In the genomic region with DNA sequence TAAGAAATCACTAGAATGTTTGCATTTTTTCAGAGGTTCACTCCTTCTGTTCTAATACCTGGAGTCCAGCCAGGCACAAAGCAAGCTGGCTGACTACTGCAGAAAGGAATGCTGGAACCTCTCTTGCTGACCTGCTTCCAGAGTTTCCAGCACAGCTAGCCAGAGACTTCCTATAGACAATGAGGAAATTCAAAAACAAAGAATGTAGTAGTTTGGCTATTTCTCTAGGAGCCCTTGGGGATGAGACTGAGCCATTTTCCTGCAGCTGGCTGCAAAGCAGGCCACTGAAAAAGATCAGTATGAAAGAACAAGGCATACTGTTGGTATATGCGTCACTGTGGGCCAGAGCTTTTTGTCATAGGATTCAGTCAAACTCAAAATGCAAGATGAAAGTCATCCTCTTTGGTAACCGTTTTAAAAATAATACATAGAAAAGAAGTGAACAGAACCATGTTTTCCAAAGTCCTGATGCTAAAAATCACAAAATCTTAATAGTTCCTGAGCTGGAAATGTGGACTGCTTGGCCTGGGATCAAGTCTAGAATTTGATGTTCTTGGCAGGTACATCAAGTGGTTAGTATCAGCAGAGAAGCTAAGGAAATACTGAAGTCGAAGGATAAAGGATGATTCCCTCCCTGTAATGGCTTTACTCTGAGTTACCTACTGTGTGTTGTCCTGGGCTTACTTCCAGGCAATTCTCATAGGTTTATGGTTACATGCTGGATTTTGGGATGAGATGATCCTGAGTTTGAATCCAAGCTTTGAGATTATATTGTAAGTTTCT, we compare ENCODE assay signal across 9 cellular contexts. TPM values are rescaled to one million over a fixed set of nuclear protein-coding genes. Genes with fewer than 3 reads are reported as not detected.
DNase-seq lines count a peak whose midpoint lies in the region; TF ChIP-seq lines count a peak whose summit lies in the region.
"Had no signal": no experiment of that assay in that cellular context is flagged by ENCODE, and none has a peak within 500 bp of the region (broad histone marks: within the 10 kb centered on the region; RNA-seq: fewer than 3 reads in every experiment).

No MANE protein-coding gene starts in this region.

- H3K9me3 ChIP-seq in neural progenitor cell (ENCODE audit: low read depth) (no peaks in the 10 kb centered on the region), HAP-1 (no peaks in the 10 kb centered on the region), Karpas-422 (ENCODE audit: low read length) (0 out of 2 replicates have a peak, but pooled peaks cover 5% of the 10 kb centered on the region)

- peak overlapping the region; percentile 39 for H3K27ac Mint-ChIP-seq in neural progenitor cell
- no peak overlapping the region for H3K27ac Mint-ChIP-seq in activated T-cell treated with anti-CD3 and anti-CD28 coated beads, Interleukin-2, amount 50 U/mL, for 24 hours

- CTCF ChIA-PET in RWPE1 (lab: Yijun Ruan, JAX) = interaction anchor here (0.7 kb wide), 1 partner anchor 10 kb away, joined by 3 read pairs; no protein-coding TSS in a partner anchor

- no peaks in the 10 kb centered on the region for H3K27me3 Mint-ChIP-seq in neural progenitor cell (ENCODE audit: insufficient read depth, low read depth)
- H3K27me3 Mint-ChIP-seq in activated T-cell treated with anti-CD3 and anti-CD28 coated beads, Interleukin-2, amount 50 U/mL, for 24 hours = peaks cover 32% of the 10 kb centered on the region

- POLR2A ChIA-PET in RWPE1 (lab: Yijun Ruan, JAX; ENCODE audit: low non-redundant PET) = no interaction called here

- no peaks in the 10 kb centered on the region for H3K9me2 ChIP-seq in Karpas-422 (replicated peaks; ENCODE audit: insufficient read depth, low read length)

- H4K20me1 ChIP-seq in neural progenitor cell (ENCODE audit: low read depth) (no peaks in the 10 kb centered on the region), Karpas-422 (ENCODE audit: insufficient read depth, low read depth, low read length) (no peaks in the 10 kb centered on the region)

- no peaks in the 10 kb centered on the region for H3K9me3 Mint-ChIP-seq in neural progenitor cell
- H3K9me3 Mint-ChIP-seq in activated T-cell treated with anti-CD3 and anti-CD28 coated beads, Interleukin-2, amount 50 U/mL, for 24 hours = no peaks in the 10 kb centered on the region

- H3K4me3 ChIP-seq in fibroblast of pulmonary artery (replicated peaks; ENCODE audit: low read depth, low read length) = no peak overlapping the region
- no peak overlapping the region for H3K4me3 ChIP-seq in neural progenitor cell
- no peak overlapping the region for H3K4me3 ChIP-seq in HAP-1
- no peak overlapping the region for H3K4me3 ChIP-seq in Karpas-422 (ENCODE audit: low read length)

- no peak overlapping the region for H3K4me2 ChIP-seq in neural progenitor cell
- no peak overlapping the region for H3K4me2 ChIP-seq in Karpas-422 (ENCODE audit: low read depth, low read length, poor library complexity, severe bottlenecking)

- in situ Hi-C loops in HAP-1 (cut with MboI; ENCODE audit: low sequenced_read_pairs) = no loop called here

- H3K4me1 Mint-ChIP-seq in neural progenitor cell = peaks cover 6% of the 10 kb centered on the region
- no peaks in the 10 kb centered on the region for H3K4me1 Mint-ChIP-seq in activated T-cell treated with anti-CD3 and anti-CD28 coated beads, Interleukin-2, amount 50 U/mL, for 24 hours (ENCODE audit: low read depth)

- H3K27me3 ChIP-seq in neural progenitor cell (no peaks in the 10 kb centered on the region), HAP-1 (ENCODE audit: low read depth) (no peaks in the 10 kb centered on the region), Karpas-422 (ENCODE audit: low read length) (no peaks in the 10 kb centered on the region)

- H3K79me2 ChIP-seq in neural progenitor cell (ENCODE audit: low read depth) = no peaks in the 10 kb centered on the region
- H3K79me2 ChIP-seq in Karpas-422 (ENCODE audit: low read length) = no peaks in the 10 kb centered on the region

- H2AFZ ChIP-seq in neural progenitor cell (replicated peaks) = peak overlapping the region; percentile 93
- no peak overlapping the region for H2AFZ ChIP-seq in Karpas-422 (ENCODE audit: low read length)

- no peaks in the 10 kb centered on the region for H3K36me3 ChIP-seq in neural progenitor cell
- no peaks in the 10 kb centered on the region for H3K36me3 ChIP-seq in HAP-1 (replicated peaks)
- H3K36me3 ChIP-seq in Karpas-422 (ENCODE audit: insufficient read depth, low read length) = no peaks in the 10 kb centered on the region

- H3K36me3 Mint-ChIP-seq in neural progenitor cell = no peaks in the 10 kb centered on the region
- H3K36me3 Mint-ChIP-seq in activated T-cell treated with anti-CD3 and anti-CD28 coated beads, Interleukin-2, amount 50 U/mL, for 24 hours (ENCODE audit: low read depth) = no peaks in the 10 kb centered on the region

- H3K27ac ChIP-seq in RWPE1 (no peak overlapping the region), neural progenitor cell (peak overlapping the region; percentile 27), Karpas-422 (ENCODE audit: low read length) (no peak overlapping the region)

- H3F3A ChIP-seq in neural progenitor cell (ENCODE audit: low read depth) = no peaks in the 10 kb centered on the region

- TF ChIP-seq CTCF in RWPE1 (conservative IDR thresholded peaks at IDR 0.05; ENCODE audit: low read depth) (no peak), fibroblast of pulmonary artery (IDR thresholded peaks at IDR 0.05; ENCODE audit: low read length, missing control alignments) (no peak), neural progenitor cell (IDR thresholded peaks at IDR 0.05) (no peak)

- peak; percentile 79 for DNase-seq in AG08396 (ENCODE audit: low spot score)
- DNase-seq in RWPE1 (ENCODE audit: low spot score) = peak; percentile 68
- peak; percentile 99 for DNase-seq in fibroblast of pulmonary artery (ENCODE audit: low read depth)
- peak; percentile 28 for DNase-seq in neural progenitor cell (ENCODE audit: low spot score)
- no peak for DNase-seq in HAP-1 (ENCODE audit: low spot score in 2 of 2)
- no peak for DNase-seq in activated T-cell treated with anti-CD3 and anti-CD28 coated beads, Interleukin-2, amount 50 U/mL, for 24 hours
- DNase-seq in NCI-H2171 (lab: John Stamatoyannopoulos, UW) = no peak
- no peak for DNase-seq in Karpas-422
- DNase-seq: DND-41 had no signal

- H3K4me1 ChIP-seq in neural progenitor cell (peaks cover 6% of the 10 kb centered on the region), HAP-1 (no peaks in the 10 kb centered on the region), Karpas-422 (ENCODE audit: low read length) (no peaks in the 10 kb centered on the region)

- H3K9ac ChIP-seq in neural progenitor cell = no peak overlapping the region
- no peak overlapping the region for H3K9ac ChIP-seq in Karpas-422 (ENCODE audit: low read length)

- no peak overlapping the region for H3K4me3 Mint-ChIP-seq in neural progenitor cell
- H3K4me3 Mint-ChIP-seq in activated T-cell treated with anti-CD3 and anti-CD28 coated beads, Interleukin-2, amount 50 U/mL, for 24 hours = no peak overlapping the region

RNA-seq across cellular contexts. Expression of gene DSEL, which starts 9.0 kb away (rescaled TPM):
- 7.1 and 8.6 TPM in 2 replicates for total RNA-seq in neural progenitor cell (ENCODE audit: low replicate concordance)
- not detected in 2 replicates for total RNA-seq in Karpas-422 (2014; rRNA removed; shearing (Covaris generic); ENCODE audit: low replicate concordance)

Comparison
In these comparisons a context has a peak if more than half of its experiments do, and no peak if none do; other contexts are left out.
1. DNase-seq: peak in AG08396 (single experiment), RWPE1 (single experiment), fibroblast of pulmonary artery (single experiment) and neural progenitor cell (single experiment); none in HAP-1 (0 of 2), activated T-cell treated with anti-CD3 and anti-CD28 coated beads, Interleukin-2, amount 50 U/mL, for 24 hours (single experiment), NCI-H2171 (single experiment) and Karpas-422 (single experiment).